Comparison of ENCODE assay signal across 8 cellular contexts in the genomic region with DNA sequence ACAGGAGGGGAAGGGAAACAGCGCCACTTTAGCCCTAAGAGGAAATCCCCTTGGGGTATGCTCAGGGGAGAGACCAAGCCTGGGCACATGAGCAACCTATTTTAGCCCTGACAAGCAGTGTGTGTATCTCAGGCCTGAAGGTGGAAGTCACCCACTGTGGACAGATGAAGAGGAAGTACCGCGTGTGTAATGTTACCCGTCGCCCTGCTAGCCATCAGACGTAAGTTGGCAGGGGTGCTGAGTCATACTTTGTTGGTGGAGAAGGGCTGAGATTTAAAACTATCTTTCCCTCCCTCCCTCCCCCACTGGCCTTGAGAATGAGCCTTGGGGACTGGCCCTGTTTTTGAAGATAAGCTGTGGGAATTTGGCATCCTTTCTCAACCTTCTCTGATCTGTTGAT. TPM values are rescaled to one million over a fixed set of nuclear protein-coding genes. Genes with fewer than 3 reads are reported as not detected.
DNase-seq lines count a peak whose midpoint lies in the region; ATAC-seq and TF ChIP-seq lines count a peak whose summit lies in the region.

No MANE protein-coding gene starts in this region.

- peak overlapping the region; percentile 91 for H3K27ac Mint-ChIP-seq in activated naive CD4-positive, alpha-beta T cell treated with anti-CD3 and anti-CD28 coated beads, Interleukin-2, amount 50 U/mL, for 24 hours
- no peak overlapping the region for H3K27ac Mint-ChIP-seq in activated naive CD4-positive, alpha-beta T cell treated with anti-CD3 and anti-CD28 coated beads, Interleukin-2, amount 10 ng/mL, durations not matched to agents 7 days and 5 days

- H3K27ac ChIP-seq in upper lobe of right lung, result no peak overlapping the region

- H3K4me3 ChIP-seq in upper lobe of right lung, result no peak overlapping the region
- H3K4me3 ChIP-seq in HAP-1, result no peak overlapping the region

- H3K36me3 ChIP-seq in upper lobe of right lung (peaks cover 93% of the 10 kb centered on the region), HAP-1 (replicated peaks) (peaks cover 80% of the 10 kb centered on the region)

- CTCF ChIA-PET in activated naive CD4-positive, alpha-beta T cell treated with anti-CD3 and anti-CD28 coated beads, Interleukin-2, amount 10 ng/mL, durations not matched to agents 7 days and 5 days (lab: Charles Lee), result no interaction called here

- intact Hi-C loops in upper lobe of right lung (cut with DNase I), result no loop called here

- in situ Hi-C loops in HAP-1 (cut with MboI; ENCODE audit: low sequenced_read_pairs), result no loop called here

- H3K27me3 Mint-ChIP-seq in activated naive CD4-positive, alpha-beta T cell treated with anti-CD3 and anti-CD28 coated beads, Interleukin-2, amount 50 U/mL, for 24 hours, result no peaks in the 10 kb centered on the region
- H3K27me3 Mint-ChIP-seq in activated naive CD4-positive, alpha-beta T cell treated with anti-CD3 and anti-CD28 coated beads, Interleukin-2, amount 10 ng/mL, durations not matched to agents 7 days and 5 days, result no peaks in the 10 kb centered on the region

- no peak for DNase-seq in activated naive CD4-positive, alpha-beta T cell treated with anti-CD3 and anti-CD28 coated beads, Interleukin-2, amount 10 ng/mL, durations not matched to agents 7 days and 5 days
- DNase-seq in NCI-H226 (peak; percentile 20), germinal center (ENCODE audit: low spot score) (peak; percentile 81), upper lobe of right lung (no peak), NCI-H82 (lab: John Stamatoyannopoulos, UW) (no peak), NCI-H446 treated with DMSO at 0.1 percent for 48 hours (lab: John Stamatoyannopoulos, UW) (no peak), HAP-1 (ENCODE audit: low spot score in 2 of 2) (no peak)

- H3K4me3 Mint-ChIP-seq in activated naive CD4-positive, alpha-beta T cell treated with anti-CD3 and anti-CD28 coated beads, Interleukin-2, amount 50 U/mL, for 24 hours, result no peak overlapping the region
- no peak overlapping the region for H3K4me3 Mint-ChIP-seq in activated naive CD4-positive, alpha-beta T cell treated with anti-CD3 and anti-CD28 coated beads, Interleukin-2, amount 10 ng/mL, durations not matched to agents 7 days and 5 days

- peaks cover 12% of the 10 kb centered on the region for H3K36me3 Mint-ChIP-seq in activated naive CD4-positive, alpha-beta T cell treated with anti-CD3 and anti-CD28 coated beads, Interleukin-2, amount 50 U/mL, for 24 hours
- peaks cover 22% of the 10 kb centered on the region for H3K36me3 Mint-ChIP-seq in activated naive CD4-positive, alpha-beta T cell treated with anti-CD3 and anti-CD28 coated beads, Interleukin-2, amount 10 ng/mL, durations not matched to agents 7 days and 5 days

- no peaks in the 10 kb centered on the region for H3K27me3 ChIP-seq in upper lobe of right lung
- no peaks in the 10 kb centered on the region for H3K27me3 ChIP-seq in HAP-1 (ENCODE audit: low read depth)

- TF ChIP-seq CTCF in upper lobe of right lung (IDR thresholded peaks at IDR 0.05), result no peak

- H3K9me3 ChIP-seq in upper lobe of right lung (no peaks in the 10 kb centered on the region), HAP-1 (no peaks in the 10 kb centered on the region)

- H3K4me1 ChIP-seq in upper lobe of right lung (peaks cover 3% of the 10 kb centered on the region), HAP-1 (no peaks in the 10 kb centered on the region)

- peaks cover 4% of the 10 kb centered on the region for H3K4me1 Mint-ChIP-seq in activated naive CD4-positive, alpha-beta T cell treated with anti-CD3 and anti-CD28 coated beads, Interleukin-2, amount 50 U/mL, for 24 hours
- H3K4me1 Mint-ChIP-seq in activated naive CD4-positive, alpha-beta T cell treated with anti-CD3 and anti-CD28 coated beads, Interleukin-2, amount 10 ng/mL, durations not matched to agents 7 days and 5 days, result no peaks in the 10 kb centered on the region

- ATAC-seq in upper lobe of right lung, result peak; percentile 94

- H3K9me3 Mint-ChIP-seq in activated naive CD4-positive, alpha-beta T cell treated with anti-CD3 and anti-CD28 coated beads, Interleukin-2, amount 50 U/mL, for 24 hours, result no peaks in the 10 kb centered on the region
- H3K9me3 Mint-ChIP-seq in activated naive CD4-positive, alpha-beta T cell treated with anti-CD3 and anti-CD28 coated beads, Interleukin-2, amount 10 ng/mL, durations not matched to agents 7 days and 5 days, result no peaks in the 10 kb centered on the region

RNA-seq across cellular contexts. Expression of a gene that starts 11.2 kb away (rescaled TPM):
- total RNA-seq in upper lobe of right lung, result 27.7 TPM

RNA-seq across cellular contexts. Expression of a gene that starts 36.7 kb away (rescaled TPM):
- 34.1 TPM for total RNA-seq in upper lobe of right lung

Comparison
In these comparisons a context has a peak if more than half of its experiments do, and no peak if none do; other contexts are left out.
1. DNase-seq: peak in NCI-H226 (single experiment) and germinal center (single experiment); none in activated naive CD4-positive, alpha-beta T cell treated with anti-CD3 and anti-CD28 coated beads, Interleukin-2, amount 10 ng/mL, durations not matched to agents 7 days and 5 days (single experiment), upper lobe of right lung (single experiment), NCI-H82 (single experiment), NCI-H446 treated with DMSO at 0.1 percent for 48 hours (single experiment) and HAP-1 (0 of 2).